In genomic region chr1:1205769-1206375, GRCh38 we compare ENCODE assay signal across 10 cellular contexts. TPM values are rescaled to one million over a fixed set of nuclear protein-coding genes. Genes with fewer than 3 reads are reported as not detected.
DNase-seq lines count a peak whose midpoint lies in the region; ATAC-seq and TF ChIP-seq lines count a peak whose summit lies in the region.
"Had no signal": no experiment of that assay in that cellular context is flagged by ENCODE, and none has a peak within 500 bp of the region (broad histone marks: within the 10 kb centered on the region; RNA-seq: fewer than 3 reads in every experiment).

No MANE protein-coding gene starts in this region.

- H3K36me3 Mint-ChIP-seq in effector memory CD8-positive, alpha-beta T cell (ENCODE audit: insufficient read depth) = peaks cover 18% of the 10 kb centered on the region

- H3K27me3 Mint-ChIP-seq in effector memory CD8-positive, alpha-beta T cell = no peaks in the 10 kb centered on the region

- H3K4me1 Mint-ChIP-seq in effector memory CD8-positive, alpha-beta T cell (ENCODE audit: low read depth in 2 of 2) = peaks cover 14 to 15% of the 10 kb centered on the region in 2 donors

- H3K9me3 ChIP-seq in PC-9 (ENCODE audit: insufficient read depth, low read depth) = no peaks in the 10 kb centered on the region

- POLR2A ChIA-PET in PC-9 (lab: Charles Lee; ENCODE audit: unreplicated experiment) = no interaction called here

- no peak for ATAC-seq in effector memory CD8-positive, alpha-beta T cell (replicated peaks)
- ATAC-seq in HG02973 (IDR thresholded peaks at IDR 0.05; ENCODE audit: unreplicated experiment) = no peak

- no peak overlapping the region for H2AFZ ChIP-seq in PC-9

- intact Hi-C loops in PC-9 (cut with micrococcal nuclease; ENCODE audit: unreplicated experiment) = loop anchor here (5.0 kb wide), 1 partner anchor 44 kb away; no protein-coding TSS in a partner anchor

- H3K4me3 Mint-ChIP-seq in effector memory CD8-positive, alpha-beta T cell = peak overlapping the region; percentile 67 to 70
- H3K4me3 Mint-ChIP-seq: nephron had no signal

- H3K36me3 ChIP-seq in GM06990 (ENCODE audit: control insufficient read depth, insufficient read depth, low read length) = no peaks in the 10 kb centered on the region
- H3K36me3 ChIP-seq in PC-9 (ENCODE audit: low read depth) = no peaks in the 10 kb centered on the region

- H3F3A ChIP-seq in PC-9 (ENCODE audit: insufficient read depth, low read depth) = peaks cover 7% of the 10 kb centered on the region; the same call in 1 of the 2 replicates

- no peaks in the 10 kb centered on the region for H3K79me2 ChIP-seq in PC-9 (ENCODE audit: low read depth)

- no peak for TF ChIP-seq CTCF in GM06990 (IDR thresholded peaks at IDR 0.05; ENCODE audit: insufficient read depth, low read length, poor library complexity, severe bottlenecking)
- TF ChIP-seq CTCF in PC-9 (conservative IDR thresholded peaks at IDR 0.05) = no peak
- TF ChIP-seq CTCF in retinal pigment epithelial cell (conservative IDR thresholded peaks at IDR 0.05; ENCODE audit: low read depth, low read length) = no peak

- H4K20me1 ChIP-seq in PC-9 (ENCODE audit: insufficient read depth) = no peaks in the 10 kb centered on the region

- CTCF ChIA-PET in PC-9 (lab: Charles Lee) = interaction anchor here (1.2 kb wide), 1 partner anchor 85 kb away, joined by 3 read pairs; no protein-coding TSS in a partner anchor

- H3K27me3 ChIP-seq in GM06990 (replicated peaks; ENCODE audit: control insufficient read depth, insufficient read depth, low read length) (no peaks in the 10 kb centered on the region; the same call in 1 of the 2 replicates), PC-9 (ENCODE audit: insufficient read depth, low read depth) (peaks cover 7% of the 10 kb centered on the region; the same call in 1 of the 2 replicates)

- BruUV-seq in PC-9 (replicated peaks; lab: Mats Ljungman, UMichigan) = no TSS peak

- H3K27ac Mint-ChIP-seq in effector memory CD8-positive, alpha-beta T cell = no peak overlapping the region
- H3K27ac Mint-ChIP-seq: nephron had no signal

- H3K27ac ChIP-seq in PC-9 = no peak overlapping the region

- H3K4me1 ChIP-seq in PC-9 (replicated peaks; ENCODE audit: insufficient read depth) = peaks cover 11% of the 10 kb centered on the region

- no peaks in the 10 kb centered on the region for H3K9me3 Mint-ChIP-seq in effector memory CD8-positive, alpha-beta T cell
- H3K9me3 Mint-ChIP-seq: nephron had no signal

- H3K9me2 ChIP-seq in PC-9 (ENCODE audit: insufficient read depth) = no peaks in the 10 kb centered on the region

- H3K4me2 ChIP-seq in PC-9 = peak overlapping the region; percentile 61

- peak overlapping the region; percentile 41 for H3K4me3 ChIP-seq in GM06990 (replicated peaks; ENCODE audit: low read depth, low read length)
- H3K4me3 ChIP-seq in PC-9 = no peak overlapping the region; the same call in 1 of the 2 replicates
- peak overlapping the region; percentile 6 for H3K4me3 ChIP-seq in retinal pigment epithelial cell (ENCODE audit: low read length)

- DNase-seq in GM06990 (ENCODE audit: extremely low read depth, insufficient read length) (peak; percentile 18), PC-9 (no peak), retinal pigment epithelial cell (ENCODE audit: low read depth) (no peak), NCI-H82 (lab: John Stamatoyannopoulos, UW) (no peak), SW 1271 (lab: John Stamatoyannopoulos, UW) (no peak), H4 (ENCODE audit: low spot score) (no peak)
- DNase-seq in effector memory CD8-positive, alpha-beta T cell = no peak
- DNase-seq: NCI-H2227 treated with DMSO at 0.1 percent for 48 hours had no signal

RNA-seq across cellular contexts. Expression of gene TNFRSF18, which starts 0.5 kb away (rescaled TPM):
- total RNA-seq in PC-9 (2021) = 6.9 and 14.1 TPM in 2 replicates
- total RNA-seq in H4 (2014; rRNA removed; shearing (Covaris generic)) = not detected in 2 replicates

RNA-seq across cellular contexts. Expression of gene TNFRSF4, which starts 8.1 kb away (rescaled TPM):
- 0.20 and 0.38 TPM in 2 replicates for total RNA-seq in PC-9 (2021)
- not detected in 2 replicates for total RNA-seq in H4 (2014; rRNA removed; shearing (Covaris generic))

RNA-seq across cellular contexts. Expression of gene SDF4, which starts 25.9 kb away (rescaled TPM):
- 133 and 139 TPM in 2 replicates for total RNA-seq in PC-9 (2021)
- total RNA-seq in H4 (2014; rRNA removed; shearing (Covaris generic)) = 101 and 116 TPM in 2 replicates

RNA-seq across cellular contexts. Expression of gene B3GALT6, which starts 26.2 kb away (rescaled TPM):
- total RNA-seq in PC-9 (2021) = 16.2 and 20.8 TPM in 2 replicates
- 20.5 and 29.6 TPM in 2 replicates for total RNA-seq in H4 (2014; rRNA removed; shearing (Covaris generic))

RNA-seq across cellular contexts. Expression of gene TTLL10, which starts 32.2 kb away (rescaled TPM):
- total RNA-seq in PC-9 (2021) = 4.0 and 5.8 TPM in 2 replicates
- not detected in 2 replicates for total RNA-seq in H4 (2014; rRNA removed; shearing (Covaris generic))
